In genomic region chr3:13843351-13843750, GRCh38 we compare ENCODE assay signal across 6 cellular contexts. TPM values are rescaled to one million over a fixed set of nuclear protein-coding genes. Genes with fewer than 3 reads are reported as not detected.
"Had no signal": no experiment of that assay in that cellular context is flagged by ENCODE, and none has a peak within 500 bp of the region (broad histone marks: within the 10 kb centered on the region; RNA-seq: fewer than 3 reads in every experiment).

No MANE protein-coding gene starts in this region.

- DNase-seq: IMR-90, KBM-7 had no signal

- ATAC-seq: HepG2, K562 had no signal

- H3K4me3 ChIP-seq: K562 had no signal

- H3K27ac ChIP-seq: HL-60 had no signal

RNA-seq across cellular contexts. Expression of gene WNT7A, which starts 36.5 kb away (rescaled TPM):
- total RNA-seq: HepG2, HT-29, IMR-90, K562 had no signal
- polyA plus RNA-seq: HepG2, IMR-90 had no signal
